ENCODE assay signal across 28 cellular contexts in genomic region chr10:58773942-58774341, GRCh38.
"Had no signal": no experiment of that assay in that cellular context is flagged by ENCODE, and none has a peak within 500 bp of the region (broad histone marks: within the 10 kb centered on the region; RNA-seq: fewer than 3 reads in every experiment).

No MANE protein-coding gene starts in this region.

- H3K27ac Mint-ChIP-seq: activated CD4-positive, alpha-beta T cell treated with anti-CD3 and anti-CD28 coated beads, Interleukin-2, amount 10 ng/mL, durations not matched to agents 7 days and 5 days; activated CD8-positive, alpha-beta memory T cell treated with anti-CD3 and anti-CD28 coated beads, Interleukin-2, amount 10 ng/mL, durations not matched to agents 7 days and 5 days; activated CD8-positive, alpha-beta T cell treated with anti-CD3 and anti-CD28 coated beads for 36 hours; activated naive CD8-positive, alpha-beta T cell treated with anti-CD3 and anti-CD28 coated beads, Interleukin-2, amount 50 U/mL, for 24 hours; activated T-helper 1 cell treated with anti-CD3 and anti-CD28 coated beads, Interleukin-12 subunit alpha, Interleukin-12 subunit beta, Interleukin-2, Interleukin-4 antibody, amounts not matched to agents 30 ng/mL and 10 ng/mL and 1 ng/mL, durations not matched to agents 14 hours and 24 hours and 36 hours; naive B cell had no signal

- H3K4me3 Mint-ChIP-seq: activated CD4-positive, alpha-beta T cell treated with anti-CD3 and anti-CD28 coated beads, Interleukin-2, amount 10 ng/mL, durations not matched to agents 7 days and 5 days; activated CD8-positive, alpha-beta memory T cell treated with anti-CD3 and anti-CD28 coated beads, Interleukin-2, amount 10 ng/mL, durations not matched to agents 7 days and 5 days; activated CD8-positive, alpha-beta T cell treated with anti-CD3 and anti-CD28 coated beads for 36 hours; activated naive CD8-positive, alpha-beta T cell treated with anti-CD3 and anti-CD28 coated beads, Interleukin-2, amount 50 U/mL, for 24 hours; activated T-helper 1 cell treated with anti-CD3 and anti-CD28 coated beads, Interleukin-12 subunit alpha, Interleukin-12 subunit beta, Interleukin-2, Interleukin-4 antibody, amounts not matched to agents 30 ng/mL and 10 ng/mL and 1 ng/mL, durations not matched to agents 14 hours and 24 hours and 36 hours; brain; naive B cell; neural crest cell had no signal

- H3K27me3 ChIP-seq: sigmoid colon, spleen, upper lobe of left lung had no signal

- ATAC-seq: activated CD4-positive, CD25-positive, alpha-beta regulatory T cell treated with anti-CD3 and anti-CD28 coated beads, Interleukin-2, amount 50 U/mL, for 24 hours; activated CD8-positive, alpha-beta memory T cell treated with anti-CD3 and anti-CD28 coated beads, Interleukin-2, amount 10 ng/mL, durations not matched to agents 7 days and 5 days; activated CD8-positive, alpha-beta T cell treated with anti-CD3 and anti-CD28 coated beads for 36 hours; activated naive CD8-positive, alpha-beta T cell treated with anti-CD3 and anti-CD28 coated beads, Interleukin-2, amount 50 U/mL, for 24 hours; esophagus mucosa; lower lobe of right lung had no signal

- H3K4me1 ChIP-seq: lower lobe of right lung, spleen, upper lobe of left lung had no signal

- H3K27me3 Mint-ChIP-seq: activated CD4-positive, alpha-beta T cell treated with anti-CD3 and anti-CD28 coated beads, Interleukin-2, amount 10 ng/mL, durations not matched to agents 7 days and 5 days; activated CD8-positive, alpha-beta memory T cell treated with anti-CD3 and anti-CD28 coated beads, Interleukin-2, amount 10 ng/mL, durations not matched to agents 7 days and 5 days; activated CD8-positive, alpha-beta T cell treated with anti-CD3 and anti-CD28 coated beads for 36 hours; activated naive CD8-positive, alpha-beta T cell treated with anti-CD3 and anti-CD28 coated beads, Interleukin-2, amount 50 U/mL, for 24 hours had no signal

- H3K9me3 Mint-ChIP-seq: activated CD4-positive, alpha-beta T cell treated with anti-CD3 and anti-CD28 coated beads, Interleukin-2, amount 10 ng/mL, durations not matched to agents 7 days and 5 days; activated CD8-positive, alpha-beta T cell treated with anti-CD3 and anti-CD28 coated beads for 36 hours; activated naive CD8-positive, alpha-beta T cell treated with anti-CD3 and anti-CD28 coated beads, Interleukin-2, amount 50 U/mL, for 24 hours; activated T-helper 1 cell treated with anti-CD3 and anti-CD28 coated beads, Interleukin-12 subunit alpha, Interleukin-12 subunit beta, Interleukin-2, Interleukin-4 antibody, amounts not matched to agents 30 ng/mL and 10 ng/mL and 1 ng/mL, durations not matched to agents 14 hours and 24 hours and 36 hours; naive B cell; neural crest cell had no signal

- H3K36me3 ChIP-seq: lower lobe of right lung, sigmoid colon, spleen, upper lobe of left lung had no signal

- H3K9me3 ChIP-seq: lower lobe of right lung, sigmoid colon, SK-N-SH, spleen, upper lobe of left lung had no signal

- DNase-seq: activated CD4-positive, alpha-beta T cell treated with anti-CD3 and anti-CD28 coated beads, Interleukin-2, amount 10 ng/mL, durations not matched to agents 7 days and 5 days; activated CD8-positive, alpha-beta memory T cell treated with anti-CD3 and anti-CD28 coated beads, Interleukin-2, amount 10 ng/mL, durations not matched to agents 7 days and 5 days; activated CD8-positive, alpha-beta T cell treated with anti-CD3 and anti-CD28 coated beads for 36 hours; activated gamma-delta T cell; activated naive CD4-positive, alpha-beta T cell treated with anti-CD3 and anti-CD28 coated beads, Interleukin-2, amount 50 U/mL, for 16 hours; activated naive CD8-positive, alpha-beta T cell treated with anti-CD3 and anti-CD28 coated beads, Interleukin-2, amount 50 U/mL, for 24 hours; activated T-cell treated with anti-CD3 and anti-CD28 coated beads for 4 hours; anterior cingulate cortex; caudate nucleus; dermis blood vessel endothelial cell; effector CD8-positive, alpha-beta T cell; foreskin melanocyte; hypothalamus; lower lobe of right lung; naive B cell; occipital lobe; retina; sigmoid colon; SK-N-SH; spleen; stimulated activated CD4-positive, alpha-beta T cell treated with anti-CD3 and anti-CD28 coated beads, Interleukin-4, amount 100 ng/mL, for 1 hour; stimulated activated naive CD4-positive, alpha-beta T cell had no signal

- H3K4me3 ChIP-seq: lower lobe of right lung, sigmoid colon, spleen, upper lobe of left lung had no signal

- H3K4me1 Mint-ChIP-seq: activated CD4-positive, alpha-beta T cell treated with anti-CD3 and anti-CD28 coated beads, Interleukin-2, amount 10 ng/mL, durations not matched to agents 7 days and 5 days; activated CD8-positive, alpha-beta memory T cell treated with anti-CD3 and anti-CD28 coated beads, Interleukin-2, amount 10 ng/mL, durations not matched to agents 7 days and 5 days; activated naive CD8-positive, alpha-beta T cell treated with anti-CD3 and anti-CD28 coated beads, Interleukin-2, amount 50 U/mL, for 24 hours; naive B cell; neural crest cell had no signal

- H3K9ac ChIP-seq: SK-N-SH had no signal

- H3K36me3 Mint-ChIP-seq: activated CD8-positive, alpha-beta memory T cell treated with anti-CD3 and anti-CD28 coated beads, Interleukin-2, amount 10 ng/mL, durations not matched to agents 7 days and 5 days; brain; naive B cell had no signal
